In the genomic region with DNA sequence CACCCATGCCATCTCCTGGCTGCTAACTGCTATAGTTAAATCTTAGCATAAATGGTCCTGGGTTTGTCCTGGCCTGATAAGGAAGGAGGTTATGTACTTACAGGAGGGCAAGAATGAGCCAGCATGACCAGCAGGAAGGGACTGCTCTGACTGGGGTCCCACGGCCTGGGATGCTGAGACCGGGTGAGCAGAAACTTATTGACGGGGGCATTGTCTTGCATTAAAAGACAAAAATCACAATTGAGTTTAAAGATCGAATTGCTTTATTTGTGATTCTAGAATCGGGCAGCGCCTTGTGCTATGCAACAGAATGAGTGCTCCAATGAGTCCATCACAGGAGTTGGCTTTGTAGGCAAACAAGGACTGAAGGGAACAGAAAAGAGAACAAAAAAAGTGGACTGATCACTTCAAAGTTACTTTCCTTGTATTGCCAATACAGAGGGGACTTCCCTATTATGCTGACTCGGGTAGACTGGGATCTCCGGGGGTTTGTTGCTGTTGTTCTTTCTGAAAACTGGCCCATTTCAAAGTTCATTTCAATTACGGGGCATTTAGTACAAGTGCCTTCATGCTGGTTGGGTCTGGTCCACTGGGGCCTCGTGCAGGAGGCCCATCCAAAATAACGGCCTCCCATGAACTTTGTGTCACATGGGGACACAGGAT, we compare ENCODE assay signal across 19 cellular contexts.
"Had no signal": no experiment of that assay in that cellular context is flagged by ENCODE, and none has a peak within 500 bp of the region (broad histone marks: within the 10 kb centered on the region; RNA-seq: fewer than 3 reads in every experiment).

No MANE protein-coding gene starts in this region.

- H3K9me3 ChIP-seq: left ventricle myocardium inferior, lower lobe of right lung, neutrophil, stomach, thoracic aorta, transverse colon had no signal

- H3K4me2 ChIP-seq: hepatocyte had no signal

- H3K4me1 ChIP-seq: left ventricle myocardium inferior, lower lobe of right lung had no signal

- H3K27ac ChIP-seq: hepatocyte, left ventricle myocardium inferior, lower lobe of right lung, neutrophil, stomach, thoracic aorta, transverse colon had no signal

- H3K4me3 ChIP-seq: hepatocyte, left ventricle myocardium inferior, lower lobe of right lung, stomach, thoracic aorta, transverse colon had no signal

- H3K4me3 Mint-ChIP-seq: naive B cell, nephron had no signal

- DNase-seq: dermis blood vessel endothelial cell; erythroblast; foreskin melanocyte; kidney; left cardiac atrium; left ventricle myocardium inferior; lower lobe of right lung; mesenchymal stem cell; naive B cell; small intestine; stimulated activated CD4-positive, alpha-beta T cell treated with anti-CD3 and anti-CD28 coated beads, Interleukin-12 subunit alpha, Interleukin-12 subunit beta, amount 100 ng/mL, for 4 hours; stimulated activated naive CD4-positive, alpha-beta T cell; stomach; substantia nigra; transverse colon had no signal

- H3K79me2 ChIP-seq: hepatocyte had no signal

- H3K36me3 ChIP-seq: left ventricle myocardium inferior, lower lobe of right lung, neutrophil, stomach, thoracic aorta, transverse colon had no signal

- H3K27ac Mint-ChIP-seq: nephron had no signal

- H2AFZ ChIP-seq: hepatocyte had no signal

- ATAC-seq: left cardiac atrium had no signal

- H3K4me1 Mint-ChIP-seq: naive B cell had no signal
